Comparison of ENCODE assay signal across 10 cellular contexts in genomic region chr14:74946659-74947281, GRCh38. TPM values are rescaled to one million over a fixed set of nuclear protein-coding genes. Genes with fewer than 3 reads are reported as not detected.
DNase-seq lines count a peak whose midpoint lies in the region; ATAC-seq and TF ChIP-seq lines count a peak whose summit lies in the region.
"Had no signal": no experiment of that assay in that cellular context is flagged by ENCODE, and none has a peak within 500 bp of the region (broad histone marks: within the 10 kb centered on the region; RNA-seq: fewer than 3 reads in every experiment).

No MANE protein-coding gene starts in this region.

- 17 to 22% (median 18%) methylated on average over 5 of the region's 5 CpGs for WGBS in heart left ventricle, 4 donors

- no peaks in the 10 kb centered on the region for H4K20me1 ChIP-seq in GM23338 (replicated peaks; ENCODE audit: insufficient read depth)

- H3K4me2 ChIP-seq in GM23338, result no peak overlapping the region

- no peak overlapping the region for H3K4me3 ChIP-seq in GM23338
- peak overlapping the region in 1 of 12 donors; percentile 18 for H3K4me3 ChIP-seq in heart left ventricle
- H3K4me3 ChIP-seq: left lung had no signal

- H3K9me3 Mint-ChIP-seq in GM23338, result no peaks in the 10 kb centered on the region; the same call in 2 of the 3 replicates
- H3K9me3 Mint-ChIP-seq in activated CD8-positive, alpha-beta T cell treated with anti-CD3 and anti-CD28 coated beads, Interleukin-2, amount 10 ng/mL, durations not matched to agents 7 days and 5 days (ENCODE audit: insufficient read depth), result no peaks in the 10 kb centered on the region
- H3K9me3 Mint-ChIP-seq in stimulated activated naive B cell treated with anti-CD40 and anti-IgM and Interleukin-4, amounts not matched to agents 10 μg/mL and 1 μg/mL and 100 μg/mL, for 72 hours, result no peaks in the 10 kb centered on the region

- peak overlapping the region; percentile 18; the same call in 1 of the 2 replicates for H2AFZ ChIP-seq in GM23338

- CTCF ChIA-PET in activated CD8-positive, alpha-beta T cell treated with anti-CD3 and anti-CD28 coated beads, Interleukin-2, amount 10 ng/mL, durations not matched to agents 7 days and 5 days (lab: Charles Lee), result interaction anchor here (0.6 to 5.7 kb wide), 26 partner anchors 10 to 179 kb away, joined by 3 to 57 read pairs (median 4); partner anchors contain the start of genes ACYP1, NEK9, PROX2 and ZC2HC1C
- CTCF ChIA-PET in GM10248 (lab: Yijun Ruan, JAX), result interaction anchor here (0.6 to 6.3 kb wide), 22 partner anchors 8 to 149 kb away, joined by 3 to 93 read pairs (median 12); partner anchors contain the start of genes ACYP1, EIF2B2 and PGF

- intact Hi-C loops in heart left ventricle (cut with DNase I), result loop anchor here (1.0 to 10.0 kb wide), 13 partner anchors 32 to 142 kb away; partner anchors contain the start of genes EIF2B2 (in 5 of the 10), ZC2HC1C (in 2 of the 10) and ACYP1 (in 1 of the 10)

- TF ChIP-seq CTCF in GM23338 (conservative IDR thresholded peaks at IDR 0.05; ENCODE audit: low read depth in 2 of 2) (peak in 1 of 2 experiments; percentile 9; a peak in 1 of 4 replicates), heart left ventricle (IDR thresholded peaks at IDR 0.05) (peak in 3 of 12 donors; percentile 3 to 45 (median 10)), GM10248 (IDR thresholded peaks at IDR 0.05; ENCODE audit: control extremely low read depth, extremely low read depth, low read depth, missing control alignments) (no peak)

- DNase-seq in GM23338 (ENCODE audit: low spot score) (no peak), heart left ventricle (peak in 3 of 5 donors; percentile 46 to 52 (median 47)), GM10248 (ENCODE audit: extremely low spot score) (no peak), cerebellum (ENCODE audit: low spot score) (no peak), NCI-H748 (lab: John Stamatoyannopoulos, UW; ENCODE audit: unreplicated experiment) (no peak), AG08395 (ENCODE audit: low spot score) (no peak)
- DNase-seq in activated CD8-positive, alpha-beta T cell treated with anti-CD3 and anti-CD28 coated beads, Interleukin-2, amount 10 ng/mL, durations not matched to agents 7 days and 5 days, result no peak
- DNase-seq in stimulated activated naive B cell treated with anti-CD40 and anti-IgM and Interleukin-4, amounts not matched to agents 10 μg/mL and 1 μg/mL and 100 μg/mL, for 72 hours, result no peak

- 0 out of 2 replicates have a peak, but pooled peaks cover 5% of the 10 kb centered on the region for H3F3A ChIP-seq in GM23338 (replicated peaks; ENCODE audit: low read depth)

- H3K27ac ChIP-seq in GM23338 (ENCODE audit: low read depth) (no peak overlapping the region), heart left ventricle (peak overlapping the region in 7 of 12 donors; percentile 30 to 48 (median 40))
- H3K27ac ChIP-seq: left lung, VCaP had no signal

- H3K9me2 ChIP-seq in GM23338 (ENCODE audit: insufficient read depth), result no peaks in the 10 kb centered on the region

- ATAC-seq in GM23338, result no peak
- ATAC-seq in activated CD8-positive, alpha-beta T cell treated with anti-CD3 and anti-CD28 coated beads, Interleukin-2, amount 10 ng/mL, durations not matched to agents 7 days and 5 days, result no peak
- peak; percentile 47 to 59 (median 50) for ATAC-seq in heart left ventricle
- peak; percentile 36 to 38 for ATAC-seq in stimulated activated naive B cell treated with anti-CD40 and anti-IgM and Interleukin-4, amounts not matched to agents 10 μg/mL and 1 μg/mL and 100 μg/mL, for 72 hours (replicated peaks)

- peaks cover 10% of the 10 kb centered on the region; the same call in 2 of the 3 replicates for H3K4me1 Mint-ChIP-seq in GM23338
- peaks cover 24% of the 10 kb centered on the region for H3K4me1 Mint-ChIP-seq in activated CD8-positive, alpha-beta T cell treated with anti-CD3 and anti-CD28 coated beads, Interleukin-2, amount 10 ng/mL, durations not matched to agents 7 days and 5 days (ENCODE audit: low read depth)
- peaks cover 22 to 29% of the 10 kb centered on the region in 2 donors for H3K4me1 Mint-ChIP-seq in stimulated activated naive B cell treated with anti-CD40 and anti-IgM and Interleukin-4, amounts not matched to agents 10 μg/mL and 1 μg/mL and 100 μg/mL, for 72 hours

- H3K27me3 ChIP-seq in GM23338 (ENCODE audit: insufficient read depth) (no peaks in the 10 kb centered on the region), heart left ventricle (no peaks in the 10 kb centered on the region)

- H3K4me3 Mint-ChIP-seq in GM23338, result no peak overlapping the region; the same call in 2 of the 3 replicates
- H3K4me3 Mint-ChIP-seq in activated CD8-positive, alpha-beta T cell treated with anti-CD3 and anti-CD28 coated beads, Interleukin-2, amount 10 ng/mL, durations not matched to agents 7 days and 5 days, result no peak overlapping the region
- H3K4me3 Mint-ChIP-seq in stimulated activated naive B cell treated with anti-CD40 and anti-IgM and Interleukin-4, amounts not matched to agents 10 μg/mL and 1 μg/mL and 100 μg/mL, for 72 hours, result peak overlapping the region in 1 of 2 donors; percentile 56

- TF ChIP-seq POLR2A in heart left ventricle (IDR thresholded peaks at IDR 0.05), result no peak

- H3K79me2 ChIP-seq in GM23338 (replicated peaks; ENCODE audit: insufficient read depth), result no peaks in the 10 kb centered on the region

- H3K9me3 ChIP-seq in heart left ventricle, result no peaks in the 10 kb centered on the region
- H3K9me3 ChIP-seq: left lung had no signal

- H3K27me3 Mint-ChIP-seq in GM23338 (ENCODE audit: insufficient read depth, low read depth, poor library complexity), result peaks cover 14% of the 10 kb centered on the region
- H3K27me3 Mint-ChIP-seq in activated CD8-positive, alpha-beta T cell treated with anti-CD3 and anti-CD28 coated beads, Interleukin-2, amount 10 ng/mL, durations not matched to agents 7 days and 5 days (ENCODE audit: low read depth), result no peaks in the 10 kb centered on the region
- peaks cover 12 to 28% of the 10 kb centered on the region in 2 donors for H3K27me3 Mint-ChIP-seq in stimulated activated naive B cell treated with anti-CD40 and anti-IgM and Interleukin-4, amounts not matched to agents 10 μg/mL and 1 μg/mL and 100 μg/mL, for 72 hours

- no peak overlapping the region for H3K27ac Mint-ChIP-seq in GM23338
- H3K27ac Mint-ChIP-seq in activated CD8-positive, alpha-beta T cell treated with anti-CD3 and anti-CD28 coated beads, Interleukin-2, amount 10 ng/mL, durations not matched to agents 7 days and 5 days, result peak overlapping the region; percentile 71
- peak overlapping the region; percentile 76 for H3K27ac Mint-ChIP-seq in stimulated activated naive B cell treated with anti-CD40 and anti-IgM and Interleukin-4, amounts not matched to agents 10 μg/mL and 1 μg/mL and 100 μg/mL, for 72 hours

- no peaks in the 10 kb centered on the region for H3K36me3 ChIP-seq in GM23338 (ENCODE audit: insufficient read depth)
- peaks cover 0 to 48% (median 30%) of the 10 kb centered on the region in 9 donors for H3K36me3 ChIP-seq in heart left ventricle
- H3K36me3 ChIP-seq: left lung had no signal

- peaks cover 4% of the 10 kb centered on the region; the same call in 1 of the 2 replicates for H3K4me1 ChIP-seq in GM23338 (ENCODE audit: insufficient read depth)
- peaks cover 0 to 55% (median 33%) of the 10 kb centered on the region in 12 donors for H3K4me1 ChIP-seq in heart left ventricle

- H3K36me3 Mint-ChIP-seq in GM23338 (ENCODE audit: low read depth), result no peaks in the 10 kb centered on the region; the same call in 2 of the 3 replicates
- no peaks in the 10 kb centered on the region for H3K36me3 Mint-ChIP-seq in activated CD8-positive, alpha-beta T cell treated with anti-CD3 and anti-CD28 coated beads, Interleukin-2, amount 10 ng/mL, durations not matched to agents 7 days and 5 days (ENCODE audit: low read depth)
- H3K36me3 Mint-ChIP-seq in stimulated activated naive B cell treated with anti-CD40 and anti-IgM and Interleukin-4, amounts not matched to agents 10 μg/mL and 1 μg/mL and 100 μg/mL, for 72 hours, result peaks cover 0 to 2% of the 10 kb centered on the region in 2 donors

- POLR2A ChIA-PET in activated CD8-positive, alpha-beta T cell treated with anti-CD3 and anti-CD28 coated beads, Interleukin-2, amount 10 ng/mL, durations not matched to agents 7 days and 5 days (lab: Charles Lee), result no interaction called here
- POLR2A ChIA-PET in GM10248 (lab: Yijun Ruan, JAX), result no interaction called here

TF ChIP-seq in GM23338, 12 proteins besides CTCF, POLR2A, EP300 and RAD21 (continues in another document):
- TF ChIP-seq ZNF331 (CRISPR knock-in tag; IDR thresholded peaks at IDR 0.05; ENCODE audit: low read depth), result no peak

RNA-seq across cellular contexts. Expression of gene PGF, which starts 8.6 kb away (rescaled TPM):
- 6.3 and 9.5 TPM in 2 replicates for total RNA-seq in GM23338 (2014; rRNA removed; shearing (Covaris generic))
- polyA plus RNA-seq in GM23338 (2016; fragmentation: Nextera tagmentation; extraction: Ambion mirVana) (2.9 and 5.1 TPM in 2 replicates), heart left ventricle (1 to 10 TPM; 5.0 to 9.7 TPM)
- under 1 TPM in 1 of 2 experiments, not detected in 1; 0.21 TPM for total RNA-seq in activated CD8-positive, alpha-beta T cell treated with anti-CD3 and anti-CD28 coated beads, Interleukin-2, amount 10 ng/mL, durations not matched to agents 7 days and 5 days
- total RNA-seq in heart left ventricle (10 to 100 TPM in 2 of 9 donors, 1 to 10 TPM in 7; 4.1 to 30.4 (median 5.9) TPM), cerebellum (4.4 TPM)

RNA-seq across cellular contexts. Expression of gene RPS6KL1, which starts 23.7 kb away (rescaled TPM):
- 6.5 and 11.6 TPM in 2 replicates for total RNA-seq in GM23338 (2014; rRNA removed; shearing (Covaris generic))
- polyA plus RNA-seq in GM23338 (2016; fragmentation: Nextera tagmentation; extraction: Ambion mirVana) (4.6 and 5.6 TPM in 2 replicates), heart left ventricle (10 to 100 TPM; 12.0 to 18.6 TPM)
- 1 to 10 TPM; 4.3 to 5.2 TPM for total RNA-seq in activated CD8-positive, alpha-beta T cell treated with anti-CD3 and anti-CD28 coated beads, Interleukin-2, amount 10 ng/mL, durations not matched to agents 7 days and 5 days
- total RNA-seq in heart left ventricle (10 to 100 TPM in 8 of 9 donors, 1 to 10 TPM in 1; 8.3 to 26.8 (median 17.8) TPM), cerebellum (42.4 TPM)

RNA-seq across cellular contexts. Expression of gene EIF2B2, which starts 56.0 kb away (rescaled TPM):
- total RNA-seq in GM23338 (2014; rRNA removed; shearing (Covaris generic)), result 39.2 and 41.4 TPM in 2 replicates
- 36.4 and 40.5 TPM in 2 replicates for polyA plus RNA-seq in GM23338 (2016; fragmentation: Nextera tagmentation; extraction: Ambion mirVana)
- 10 to 100 TPM; 49.1 to 51.0 TPM for total RNA-seq in activated CD8-positive, alpha-beta T cell treated with anti-CD3 and anti-CD28 coated beads, Interleukin-2, amount 10 ng/mL, durations not matched to agents 7 days and 5 days
- 10 to 100 TPM; 26.2 to 40.9 (median 30.3) TPM for total RNA-seq in heart left ventricle
- 10 to 100 TPM; 16.0 to 68.8 TPM for polyA plus RNA-seq in heart left ventricle
- 28.0 TPM for total RNA-seq in cerebellum

Comparison
In these comparisons a context has a peak if more than half of its experiments do, and no peak if none do; other contexts are left out.
1. ATAC-seq: peak in heart left ventricle (4 of 4) and stimulated activated naive B cell treated with anti-CD40 and anti-IgM and Interleukin-4, amounts not matched to agents 10 μg/mL and 1 μg/mL and 100 μg/mL, for 72 hours (2 of 2); none in GM23338 (single experiment) and activated CD8-positive, alpha-beta T cell treated with anti-CD3 and anti-CD28 coated beads, Interleukin-2, amount 10 ng/mL, durations not matched to agents 7 days and 5 days (single experiment).
2. DNase-seq: peak in heart left ventricle (3 of 5); none in GM23338 (single experiment), activated CD8-positive, alpha-beta T cell treated with anti-CD3 and anti-CD28 coated beads, Interleukin-2, amount 10 ng/mL, durations not matched to agents 7 days and 5 days (single experiment), stimulated activated naive B cell treated with anti-CD40 and anti-IgM and Interleukin-4, amounts not matched to agents 10 μg/mL and 1 μg/mL and 100 μg/mL, for 72 hours (single experiment), GM10248 (single experiment), cerebellum (single experiment), NCI-H748 (single experiment) and AG08395 (single experiment).